Comparison of ENCODE assay signal across 17 cellular contexts in genomic region chr4:2267841-2268240, GRCh38. TPM values are rescaled to one million over a fixed set of nuclear protein-coding genes. Genes with fewer than 3 reads are reported as not detected.
DNase-seq lines count a peak whose midpoint lies in the region; ATAC-seq, FAIRE-seq and TF ChIP-seq lines count a peak whose summit lies in the region.
"Had no signal": no experiment of that assay in that cellular context is flagged by ENCODE, and none has a peak within 500 bp of the region (broad histone marks: within the 10 kb centered on the region; RNA-seq: fewer than 3 reads in every experiment).

No MANE protein-coding gene starts in this region.

- peaks cover 11 to 17% of the 10 kb centered on the region in 2 donors for H3K4me1 ChIP-seq in neuronal stem cell (ENCODE audit: control insufficient read depth in 2 of 2, insufficient read depth in 1 of 2, low read depth in 1 of 2, low read length in 2 of 2)
- peaks cover 9% of the 10 kb centered on the region for H3K4me1 ChIP-seq in GM23338 (ENCODE audit: insufficient read depth)

- H4K8ac ChIP-seq in neuronal stem cell (ENCODE audit: low read depth, low read length) = peak overlapping the region; percentile 29

- H3K9me3 Mint-ChIP-seq in GM23338 = no peaks in the 10 kb centered on the region
- H3K9me3 Mint-ChIP-seq: CD4-positive, alpha-beta memory T cell; H9 had no signal

- H3K27ac ChIP-seq in RWPE1 (peak overlapping the region; percentile 91), neuronal stem cell (replicated peaks; ENCODE audit: low read length) (no peak overlapping the region), GM23338 (ENCODE audit: low read depth) (no peak overlapping the region)

- no peaks in the 10 kb centered on the region for H3K9me2 ChIP-seq in GM23338 (ENCODE audit: insufficient read depth)

- peaks cover under 1% of the 10 kb centered on the region for H3K79me1 ChIP-seq in neuronal stem cell (ENCODE audit: low read depth, low read length)

- H2AK5ac ChIP-seq in neuronal stem cell (ENCODE audit: low read depth, low read length) = peak overlapping the region; percentile 92

- H3K4me2 ChIP-seq in neuronal stem cell (ENCODE audit: insufficient read depth, low read length, poor library complexity, severe bottlenecking) (no peak overlapping the region), GM23338 (no peak overlapping the region)

- no peak overlapping the region for H3K4me3 Mint-ChIP-seq in GM23338
- H3K4me3 Mint-ChIP-seq: CD4-positive, alpha-beta memory T cell; H9 had no signal

- H3K23ac ChIP-seq in neuronal stem cell (ENCODE audit: low read depth, low read length, poor library complexity) = peak overlapping the region; percentile 80

- POLR2A ChIA-PET in RWPE1 (lab: Yijun Ruan, JAX; ENCODE audit: low non-redundant PET) = no interaction called here

- no peak overlapping the region for H3K9ac ChIP-seq in neuronal stem cell (ENCODE audit: low read depth, low read length, poor library complexity)

- no peak overlapping the region for H3K27ac Mint-ChIP-seq in GM23338
- H3K27ac Mint-ChIP-seq: CD4-positive, alpha-beta memory T cell; H9 had no signal

- no CpG with 5 or more reads among the region's 12 CpGs for WGBS in neuronal stem cell (ENCODE audit: extremely low coverage in 2 of 2, insufficient read length in 2 of 2, insufficient replicate concordance in 1 of 2), 2 donors

- FAIRE-seq in bronchial epithelial cell (lab: Jason Lieb, UNC) = peak; percentile 23
- FAIRE-seq: GM12891, GM18507 had no signal

- H3K36me3 ChIP-seq in bronchial epithelial cell (ENCODE audit: control insufficient read depth, insufficient read depth, low read length) (no peaks in the 10 kb centered on the region), neuronal stem cell (replicated peaks in 1 of 2; ENCODE audit: control insufficient read depth in 2 of 2, insufficient read depth in 2 of 2, low read length in 2 of 2) (no peaks in the 10 kb centered on the region), GM23338 (ENCODE audit: insufficient read depth) (no peaks in the 10 kb centered on the region)

- no peak overlapping the region for H2AFZ ChIP-seq in neuronal stem cell (ENCODE audit: low read length)
- H2AFZ ChIP-seq in GM23338 = no peak overlapping the region

- no peaks in the 10 kb centered on the region for H3K79me2 ChIP-seq in GM23338 (replicated peaks; ENCODE audit: insufficient read depth)

- H2BK15ac ChIP-seq in neuronal stem cell (ENCODE audit: low read length) = peak overlapping the region; percentile 99

- H2BK120ac ChIP-seq in neuronal stem cell (ENCODE audit: low read depth, low read length) = no peak overlapping the region

- H3K4me3 ChIP-seq in bronchial epithelial cell (ENCODE audit: low read depth, low read length) = no peak overlapping the region
- no peak overlapping the region for H3K4me3 ChIP-seq in neuronal stem cell (ENCODE audit: low read length in 2 of 2)
- H3K4me3 ChIP-seq in GM23338 = no peak overlapping the region

- DNase-seq in RWPE1 (ENCODE audit: low spot score) = no peak
- no peak for DNase-seq in bronchial epithelial cell (ENCODE audit: low read depth)
- DNase-seq in neuronal stem cell (ENCODE audit: low spot score) = no peak
- no peak for DNase-seq in GM23338 (ENCODE audit: low spot score)
- DNase-seq in NCI-H1417 (lab: John Stamatoyannopoulos, UW) = no peak
- DNase-seq: C1 segment of cervical spinal cord; Calu3; CD4-positive, alpha-beta memory T cell; COR-L47; DMS53; DMS79 treated with DMSO at 0.1 percent for 48 hours; GF-D8; H9 had no signal

- no peak overlapping the region for H3K4ac ChIP-seq in neuronal stem cell (ENCODE audit: low read length)

- H3F3A ChIP-seq in GM23338 (replicated peaks; ENCODE audit: low read depth) = no peaks in the 10 kb centered on the region

- peak overlapping the region; percentile 73 for H2BK12ac ChIP-seq in neuronal stem cell (ENCODE audit: low read length)

- peak overlapping the region; percentile 30 for H4K91ac ChIP-seq in neuronal stem cell (ENCODE audit: low read depth, low read length, poor library complexity)

- TF ChIP-seq CTCF in RWPE1 (conservative IDR thresholded peaks at IDR 0.05; ENCODE audit: low read depth) (no peak), bronchial epithelial cell (IDR thresholded peaks at IDR 0.05; ENCODE audit: insufficient read depth, low read length, severe bottlenecking) (no peak), GM23338 (conservative IDR thresholded peaks at IDR 0.05; ENCODE audit: low read depth in 2 of 2) (no peak)

- H4K20me1 ChIP-seq in GM23338 (replicated peaks; ENCODE audit: insufficient read depth) = no peaks in the 10 kb centered on the region

- H3K27me3 ChIP-seq in bronchial epithelial cell (ENCODE audit: control insufficient read depth, insufficient read depth, low read length) = no peaks in the 10 kb centered on the region
- H3K27me3 ChIP-seq in neuronal stem cell (ENCODE audit: control insufficient read depth in 3 of 3, insufficient read depth in 3 of 3, low read depth in 1 of 3, low read length in 3 of 3) = peaks cover 0 to 62% (median 0%) of the 10 kb centered on the region in 3 experiments
- 0 out of 2 replicates have a peak, but pooled peaks cover 4% of the 10 kb centered on the region for H3K27me3 ChIP-seq in GM23338 (ENCODE audit: insufficient read depth)

- H2BK5ac ChIP-seq in neuronal stem cell (ENCODE audit: low read length) = peak overlapping the region; percentile 75

- H3K14ac ChIP-seq in neuronal stem cell (ENCODE audit: low read length) = peak overlapping the region; percentile 75

- peaks cover 24% of the 10 kb centered on the region for H3K4me1 Mint-ChIP-seq in GM23338

- H3K36me3 Mint-ChIP-seq in GM23338 (ENCODE audit: low read depth) = no peaks in the 10 kb centered on the region; the same call in 2 of the 3 replicates

- CTCF ChIA-PET in RWPE1 (lab: Yijun Ruan, JAX) = interaction anchor here (0.7 kb wide), 1 partner anchor 1340 kb away, joined by 4 read pairs; no protein-coding TSS in a partner anchor

- ATAC-seq in HG02763 (IDR thresholded peaks at IDR 0.05; ENCODE audit: unreplicated experiment) = no peak
- ATAC-seq in GM23338 = no peak
- ATAC-seq: HCT116 had no signal

- H3K9me3 ChIP-seq in neuronal stem cell (replicated peaks in 1 of 2; ENCODE audit: control insufficient read depth in 2 of 2, insufficient read depth in 1 of 2, low read depth in 1 of 2, low read length in 2 of 2) = no peaks in the 10 kb centered on the region

- peaks cover 6% of the 10 kb centered on the region for H3K27me3 Mint-ChIP-seq in GM23338 (ENCODE audit: insufficient read depth, low read depth, poor library complexity)
- H3K27me3 Mint-ChIP-seq: CD4-positive, alpha-beta memory T cell had no signal

- peak overlapping the region; percentile 59 for H3K18ac ChIP-seq in neuronal stem cell (ENCODE audit: low read length)

TF ChIP-seq in GM23338, 12 proteins besides CTCF, POLR2A, EP300 and RAD21:
- no peak for TF ChIP-seq ZNF114 (CRISPR knock-in tag; IDR thresholded peaks at IDR 0.05)
- no peak for TF ChIP-seq EZH2 (IDR thresholded peaks at IDR 0.05; ENCODE audit: low read depth, unreplicated experiment)
- no peak for TF ChIP-seq POLR2AphosphoS5 (IDR thresholded peaks at IDR 0.05; ENCODE audit: low read depth)
- TF ChIP-seq STAT1 (IDR thresholded peaks at IDR 0.05; ENCODE audit: unreplicated experiment) = no peak

RNA-seq across cellular contexts. Expression of gene MXD4, which starts 5.9 kb away (rescaled TPM):
- total RNA-seq in bronchial epithelial cell = 10.5 and 13.2 TPM in 2 replicates
- 45.6 TPM for polyA plus RNA-seq in neuronal stem cell (2013, experiment 1 of 2)
- polyA plus RNA-seq in neuronal stem cell (2013, experiment 2 of 2) = 47.1 TPM
- 19.9 and 26.4 TPM in 2 replicates for total RNA-seq in GM23338 (2014; rRNA removed; shearing (Covaris generic))
- 6.9 and 11.5 TPM in 2 replicates for polyA plus RNA-seq in GM23338 (2016; fragmentation: Nextera tagmentation; extraction: Ambion mirVana)

RNA-seq across cellular contexts. Expression of gene HAUS3, which starts 25.9 kb away (rescaled TPM):
- 8.4 and 9.2 TPM in 2 replicates for total RNA-seq in bronchial epithelial cell
- 11.4 TPM for polyA plus RNA-seq in neuronal stem cell (2013, experiment 1 of 2)
- 12.2 TPM for polyA plus RNA-seq in neuronal stem cell (2013, experiment 2 of 2)
- 23.7 and 36.0 TPM in 2 replicates for total RNA-seq in GM23338 (2014; rRNA removed; shearing (Covaris generic))
- 16.3 and 21.4 TPM in 2 replicates for polyA plus RNA-seq in GM23338 (2016; fragmentation: Nextera tagmentation; extraction: Ambion mirVana)

RNA-seq across cellular contexts. Expression of gene POLN, which starts 25.9 kb away (rescaled TPM):
- total RNA-seq in bronchial epithelial cell = 1.4 and 1.6 TPM in 2 replicates
- polyA plus RNA-seq in neuronal stem cell (2013, experiment 1 of 2) = 0.77 TPM
- 0.54 TPM for polyA plus RNA-seq in neuronal stem cell (2013, experiment 2 of 2)
- total RNA-seq in GM23338 (2014; rRNA removed; shearing (Covaris generic)) = 1.8 and 4.8 TPM in 2 replicates
- polyA plus RNA-seq in GM23338 (2016; fragmentation: Nextera tagmentation; extraction: Ambion mirVana) = 1.8 and 4.0 TPM in 2 replicates
